In genomic region chr10:96511044-96511945, GRCh38 we compare ENCODE assay signal across 8 cellular contexts. TPM values are rescaled to one million over a fixed set of nuclear protein-coding genes. Genes with fewer than 3 reads are reported as not detected.
DNase-seq lines count a peak whose midpoint lies in the region; ATAC-seq and TF ChIP-seq lines count a peak whose summit lies in the region.

No MANE protein-coding gene starts in this region.

- TF ChIP-seq CTCF in WERI-Rb-1 (IDR thresholded peaks at IDR 0.05; ENCODE audit: low read depth, low read length) (peak; percentile 77), spleen (IDR thresholded peaks at IDR 0.05 in 8 of 11, conservative IDR thresholded peaks at IDR 0.05 in 3 of 11) (peak in 10 of 11 experiments; percentile 11 to 64 (median 51))

- intact Hi-C loops in spleen (cut with DNase I; ENCODE audit: low total_unique reads), result loop anchor here (5.0 kb wide), 1 partner anchor 114 kb away; no protein-coding TSS in a partner anchor

- DNase-seq in activated T-cell treated with anti-CD3 and anti-CD28 coated beads for 48 hours (ENCODE audit: low read depth), result peak; percentile 8
- DNase-seq in activated T-cell treated with anti-CD3 and anti-CD28 coated beads for 4 hours, result no peak
- DNase-seq in KBM-7, result peak; percentile 59
- DNase-seq in WERI-Rb-1, result peak; percentile 84
- DNase-seq in hepatic stellate cell (ENCODE audit: low spot score), result peak; percentile 30
- no peak for DNase-seq in spleen
- no peak for DNase-seq in OCI-M2 (lab: John Stamatoyannopoulos, UW; ENCODE audit: unreplicated experiment)

- H3K9me3 ChIP-seq in WERI-Rb-1 (ENCODE audit: severe bottlenecking) (no peaks in the 10 kb centered on the region), spleen (no peaks in the 10 kb centered on the region)

- 53 to 71% (median 62%) methylated on average over 7 of the region's 7 CpGs for WGBS in spleen, 5 donors

- no peak overlapping the region for H3K4me3 ChIP-seq in WERI-Rb-1 (ENCODE audit: low read depth, low read length)
- H3K4me3 ChIP-seq in spleen, result no peak overlapping the region

- H3K4me1 ChIP-seq in spleen, result peaks cover 19 to 32% (median 24%) of the 10 kb centered on the region in 6 donors

- ATAC-seq in GM19328 (IDR thresholded peaks at IDR 0.05; ENCODE audit: unreplicated experiment), result no peak

- H3K27ac ChIP-seq in WERI-Rb-1 (no peak overlapping the region), spleen (no peak overlapping the region)

- H3K27me3 ChIP-seq in WERI-Rb-1 (ENCODE audit: insufficient read depth, low read depth, severe bottlenecking), result no peaks in the 10 kb centered on the region
- H3K27me3 ChIP-seq in spleen (replicated peaks in 1 of 7), result peaks cover 0 to 44% (median 20%) of the 10 kb centered on the region in 7 donors

- H3K36me3 ChIP-seq in WERI-Rb-1 (no peaks in the 10 kb centered on the region), spleen (no peaks in the 10 kb centered on the region)

- in situ Hi-C loops in KBM-7 (cut with MboI; ENCODE audit: low pct_unique_long_range_greater_than_20kb, low sequenced_read_pairs), result no loop called here

- TF ChIP-seq POLR2A in spleen (IDR thresholded peaks at IDR 0.05), result no peak

RNA-seq across cellular contexts. Expression of gene TLL2, which starts 2.4 kb away (rescaled TPM):
- under 1 TPM; 0.26 to 0.75 (median 0.34) TPM for total RNA-seq in spleen
- polyA plus RNA-seq in spleen, result under 1 TPM; 0.23 to 0.46 (median 0.35) TPM

Comparison
In these comparisons a context has a peak if more than half of its experiments do, and no peak if none do; other contexts are left out.
1. DNase-seq: peak in activated T-cell treated with anti-CD3 and anti-CD28 coated beads for 48 hours (single experiment), KBM-7 (single experiment), WERI-Rb-1 (single experiment) and hepatic stellate cell (single experiment); none in activated T-cell treated with anti-CD3 and anti-CD28 coated beads for 4 hours (single experiment), spleen (single experiment) and OCI-M2 (single experiment).